ENCODE assay signal across 1 cellular context in the genomic region with DNA sequence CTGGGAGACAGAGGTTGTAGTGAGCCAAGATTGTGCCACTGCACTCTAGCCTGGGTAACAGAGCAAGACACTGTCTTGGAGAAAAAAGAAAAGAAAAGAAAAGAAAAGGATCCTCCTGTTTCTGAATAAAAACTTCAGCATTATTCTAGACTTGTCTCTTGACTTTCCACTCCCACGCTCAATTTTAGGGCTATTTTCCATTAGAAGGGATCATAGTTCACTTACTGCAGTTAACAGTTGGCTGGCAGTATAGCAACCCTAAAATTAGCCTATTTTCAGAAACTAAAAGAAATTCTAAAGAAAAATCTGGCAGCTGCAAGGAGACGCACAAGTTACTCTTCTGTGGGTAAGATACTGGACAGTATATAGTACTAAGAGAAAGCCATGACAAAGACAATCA.
TF ChIP-seq lines count a peak whose summit lies in the region.

No MANE protein-coding gene starts in this region.

TF ChIP-seq in GM12878, 131 proteins besides CTCF, POLR2A, EP300 and RAD21 (continued from another document):
- TF ChIP-seq, protein P1, sequence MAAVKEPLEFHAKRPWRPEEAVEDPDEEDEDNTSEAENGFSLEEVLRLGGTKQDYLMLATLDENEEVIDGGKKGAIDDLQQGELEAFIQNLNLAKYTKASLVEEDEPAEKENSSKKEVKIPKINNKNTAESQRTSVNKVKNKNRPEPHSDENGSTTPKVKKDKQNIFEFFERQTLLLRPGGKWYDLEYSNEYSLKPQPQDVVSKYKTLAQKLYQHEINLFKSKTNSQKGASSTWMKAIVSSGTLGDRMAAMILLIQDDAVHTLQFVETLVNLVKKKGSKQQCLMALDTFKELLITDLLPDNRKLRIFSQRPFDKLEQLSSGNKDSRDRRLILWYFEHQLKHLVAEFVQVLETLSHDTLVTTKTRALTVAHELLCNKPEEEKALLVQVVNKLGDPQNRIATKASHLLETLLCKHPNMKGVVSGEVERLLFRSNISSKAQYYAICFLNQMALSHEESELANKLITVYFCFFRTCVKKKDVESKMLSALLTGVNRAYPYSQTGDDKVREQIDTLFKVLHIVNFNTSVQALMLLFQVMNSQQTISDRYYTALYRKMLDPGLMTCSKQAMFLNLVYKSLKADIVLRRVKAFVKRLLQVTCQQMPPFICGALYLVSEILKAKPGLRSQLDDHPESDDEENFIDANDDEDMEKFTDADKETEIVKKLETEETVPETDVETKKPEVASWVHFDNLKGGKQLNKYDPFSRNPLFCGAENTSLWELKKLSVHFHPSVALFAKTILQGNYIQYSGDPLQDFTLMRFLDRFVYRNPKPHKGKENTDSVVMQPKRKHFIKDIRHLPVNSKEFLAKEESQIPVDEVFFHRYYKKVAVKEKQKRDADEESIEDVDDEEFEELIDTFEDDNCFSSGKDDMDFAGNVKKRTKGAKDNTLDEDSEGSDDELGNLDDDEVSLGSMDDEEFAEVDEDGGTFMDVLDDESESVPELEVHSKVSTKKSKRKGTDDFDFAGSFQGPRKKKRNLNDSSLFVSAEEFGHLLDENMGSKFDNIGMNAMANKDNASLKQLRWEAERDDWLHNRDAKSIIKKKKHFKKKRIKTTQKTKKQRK (IDR thresholded peaks at IDR 0.05; ENCODE audit: low read depth, low read length) = no peak
- no peak for TF ChIP-seq ZNF274 (IDR thresholded peaks at IDR 0.05; ENCODE audit: insufficient read depth, insufficient read length)
